Comparison of ENCODE assay signal across 1 cellular context in genomic region chr5:132782101-132782500, GRCh38.
A peak's percentile ranks its signal among the peaks of the same experiment; 100 is the strongest.
TF ChIP-seq lines count a peak whose summit lies in the region.

No MANE protein-coding gene starts in this region.

TF ChIP-seq in K562, 482 proteins besides CTCF, POLR2A, EP300 and RAD21:
- TF ChIP-seq KDM5B (IDR thresholded peaks at IDR 0.05; ENCODE audit: insufficient replicate concordance, low read depth, low read length) = no peak
- no peak for TF ChIP-seq PURB (CRISPR knock-in tag; IDR thresholded peaks at IDR 0.05; ENCODE audit: low read depth)
- TF ChIP-seq ZNF311 (CRISPR knock-in tag; IDR thresholded peaks at IDR 0.05) = 0 out of 2 replicates have a peak, but pooled peaks have one; percentile 28
- TF ChIP-seq ZNF395 (CRISPR knock-in tag; IDR thresholded peaks at IDR 0.05) = 0 out of 2 replicates have a peak, but pooled peaks have one; percentile 23
- TF ChIP-seq CTBP1 (IDR thresholded peaks at IDR 0.05; ENCODE audit: borderline replicate concordance) = peak; percentile 59
- TF ChIP-seq ARID1B (IDR thresholded peaks at IDR 0.05) = 0 out of 2 replicates have a peak, but pooled peaks have one; percentile 19
- TF ChIP-seq GABPA (tag; conservative IDR thresholded peaks at IDR 0.05; ENCODE audit: low read depth) = no peak
- TF ChIP-seq JUND (IDR thresholded peaks at IDR 0.05; ENCODE audit: borderline replicate concordance, low read depth, low read length) = peak; percentile 77
- peak; percentile 65; the same call in 2 of the 3 replicates for TF ChIP-seq JUND (tag; IDR thresholded peaks at IDR 0.05; ENCODE audit: borderline replicate concordance, low read depth, low read length)
- TF ChIP-seq ZNF384 (IDR thresholded peaks at IDR 0.05; ENCODE audit: low read depth, low read length) = no peak
- TF ChIP-seq NR2F6 (CRISPR knock-in tag; IDR thresholded peaks at IDR 0.05) = no peak
- peak; percentile 66; the same call in 1 of the 2 replicates for TF ChIP-seq ATF3 (IDR thresholded peaks at IDR 0.05)
- no peak for TF ChIP-seq ATF3 (CRISPR knock-in tag; conservative IDR thresholded peaks at IDR 0.05)
- TF ChIP-seq ZNF592 (IDR thresholded peaks at IDR 0.05) = 0 out of 2 replicates have a peak, but pooled peaks have one; percentile 52
- TF ChIP-seq MYC (IDR thresholded peaks at IDR 0.05; ENCODE audit: low read depth, low read length) = 0 out of 2 replicates have a peak, but pooled peaks have one; percentile 30
- no peak for TF ChIP-seq MYC (CRISPR knock-in tag; IDR thresholded peaks at IDR 0.05; ENCODE audit: borderline replicate concordance, low read depth)
- peak; percentile 54; the same call in 1 of the 2 replicates for TF ChIP-seq JUN (IDR thresholded peaks at IDR 0.05; ENCODE audit: borderline replicate concordance, low read depth, low read length)
- no peak for TF ChIP-seq JUN (CRISPR knock-in tag; IDR thresholded peaks at IDR 0.05; ENCODE audit: borderline replicate concordance)
- peak; percentile 35 for TF ChIP-seq VEZF1 (CRISPR knock-in tag; IDR thresholded peaks at IDR 0.05)
- 0 out of 2 replicates have a peak, but pooled peaks have one; percentile 32 for TF ChIP-seq ZNF589 (CRISPR knock-in tag; IDR thresholded peaks at IDR 0.05; ENCODE audit: low read depth)
- 0 out of 2 replicates have a peak, but pooled peaks have one; percentile 38 for TF ChIP-seq SMAD4 (CRISPR knock-in tag; conservative IDR thresholded peaks at IDR 0.05)
- 0 out of 2 replicates have a peak, but pooled peaks have one; percentile 31 for TF ChIP-seq MTA3 (IDR thresholded peaks at IDR 0.05; ENCODE audit: borderline replicate concordance)
- peak; percentile 84 for TF ChIP-seq FOSL1 (tag; conservative IDR thresholded peaks at IDR 0.05)
- no peak for TF ChIP-seq ZNF324 (CRISPR knock-in tag; IDR thresholded peaks at IDR 0.05)
- TF ChIP-seq RCOR1 (IDR thresholded peaks at IDR 0.05; ENCODE audit: borderline replicate concordance in 1 of 2, low read depth in 2 of 2, low read length in 2 of 2) = peak in 1 of 2 experiments; percentile 29; a peak in 1 of 4 replicates
